In the genomic region with DNA sequence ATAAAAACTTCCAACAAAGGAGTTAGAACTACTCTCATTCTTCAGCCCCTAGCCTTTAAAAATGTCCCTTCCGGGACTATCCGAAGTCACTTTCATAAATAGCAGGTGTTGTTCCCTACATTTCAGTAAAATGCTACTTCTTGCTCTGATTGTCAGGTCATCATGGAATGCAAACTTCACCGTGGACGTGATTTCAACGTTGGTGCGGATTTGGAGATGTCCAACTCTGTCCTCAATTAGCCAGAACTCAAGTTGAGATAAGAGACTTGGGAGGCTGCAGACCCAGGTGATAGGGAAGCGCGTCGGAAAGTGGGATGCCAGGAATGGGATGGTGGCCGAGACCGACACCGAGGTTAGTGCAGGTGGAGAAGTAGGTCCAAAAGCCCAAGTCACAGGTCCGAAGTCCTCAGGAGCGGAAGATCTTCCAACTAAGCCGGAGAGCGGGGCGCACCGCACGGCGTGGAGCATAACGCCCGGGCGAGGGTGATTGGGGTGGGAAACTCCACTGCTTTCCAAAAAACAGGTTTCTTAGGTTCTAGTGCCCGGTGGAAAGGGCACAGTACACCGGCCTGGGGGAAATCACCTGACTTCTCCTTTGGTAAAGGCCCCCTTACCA, we compare ENCODE assay signal across 8 cellular contexts. TPM values are rescaled to one million over a fixed set of nuclear protein-coding genes. Genes with fewer than 3 reads are reported as not detected.
A peak's percentile ranks its signal among the peaks of the same experiment; 100 is the strongest.
DNase-seq lines count a peak whose midpoint lies in the region; ATAC-seq, FAIRE-seq and TF ChIP-seq lines count a peak whose summit lies in the region.
"Had no signal": no experiment of that assay in that cellular context is flagged by ENCODE, and none has a peak within 500 bp of the region (broad histone marks: within the 10 kb centered on the region; RNA-seq: fewer than 3 reads in every experiment).

No MANE protein-coding gene starts in this region.

- H2AFZ ChIP-seq in H1 (ENCODE audit: low read length) (peak overlapping the region; percentile 43; the same call in 1 of the 2 replicates), neural progenitor cell (replicated peaks) (peak overlapping the region; percentile 81)

- no peak overlapping the region for H2BK20ac ChIP-seq in H1 (ENCODE audit: low read length)

- no peak overlapping the region for H3K4ac ChIP-seq in H1 (replicated peaks; ENCODE audit: insufficient read length, low read depth, low read length)

- no peak overlapping the region for H3K27ac ChIP-seq in H1 (ENCODE audit: low read depth, low read length)
- H3K27ac ChIP-seq in neural progenitor cell = no peak overlapping the region

- no peak overlapping the region for H2BK12ac ChIP-seq in H1 (ENCODE audit: low read depth, low read length)

- H3K27me3 ChIP-seq in H1 (replicated peaks in 1 of 4; ENCODE audit: control insufficient read depth in 3 of 4, extremely low read depth in 1 of 4, insufficient read depth in 3 of 4, low read length in 3 of 4) (peaks cover 62 to 77% (median 70%) of the 10 kb centered on the region in 4 experiments), neural progenitor cell (peaks cover 98% of the 10 kb centered on the region)

- POLR2A ChIA-PET in H1 (lab: Charles Lee; ENCODE audit: partially characterized antibody) = interaction anchor here (1.3 kb wide), 1 partner anchor 18 kb away, joined by 4 read pairs; the partner anchor contains the start of gene COMMD3

- TF ChIP-seq CTCF in H1 (IDR thresholded peaks at IDR 0.05; ENCODE audit: control extremely low read depth in 1 of 3, insufficient read depth in 1 of 3, low read depth in 1 of 3, low read length in 3 of 3) (no peak), neural progenitor cell (IDR thresholded peaks at IDR 0.05) (no peak)

- CTCF ChIA-PET in H1 (lab: Charles Lee; ENCODE audit: partially characterized antibody) = no interaction called here

- peaks cover 0 to 19% (median 9%) of the 10 kb centered on the region in 4 experiments; a peak in 6 of 7 replicates for H3K4me1 ChIP-seq in H1 (replicated peaks in 1 of 4; ENCODE audit: control insufficient read depth in 3 of 4, insufficient read depth in 4 of 4, low read length in 3 of 4)
- peaks cover 21% of the 10 kb centered on the region for H3K4me1 ChIP-seq in neural progenitor cell

- H3K4me2 ChIP-seq in H1 (ENCODE audit: insufficient read depth in 1 of 2, low read depth in 2 of 2, low read length in 2 of 2) (peak overlapping the region; percentile 77 to 95), neural progenitor cell (peak overlapping the region; percentile 75)

- H2BK15ac ChIP-seq in H1 (ENCODE audit: low read length) = 0 out of 2 replicates have a peak overlapping the region, but pooled peaks have one; percentile 0

- H2AK5ac ChIP-seq in H1 (ENCODE audit: low read depth, low read length) = no peak overlapping the region

- H2BK120ac ChIP-seq in H1 (replicated peaks; ENCODE audit: low read depth, low read length) = no peak overlapping the region

- H3K9ac ChIP-seq in H1 (replicated peaks in 1 of 4; ENCODE audit: extremely low read depth in 1 of 4, low read depth in 3 of 4, low read length in 3 of 4) (no peak overlapping the region), neural progenitor cell (no peak overlapping the region)

- no peak for TF ChIP-seq RAD21 in H1 (IDR thresholded peaks at IDR 0.05 in 1 of 2, conservative IDR thresholded peaks at IDR 0.05 in 1 of 2; ENCODE audit: low read depth in 2 of 2, low read length in 2 of 2)

- H3K36me3 ChIP-seq in H1 (ENCODE audit: control insufficient read depth in 2 of 4, insufficient read depth in 4 of 4, low read length in 3 of 4) (peaks cover 0 to 3% (median 0%) of the 10 kb centered on the region in 4 experiments; a peak in 3 of 8 replicates), neural progenitor cell (no peaks in the 10 kb centered on the region)

- peaks cover 9% of the 10 kb centered on the region; the same call in 1 of the 2 replicates for H3K23me2 ChIP-seq in H1 (ENCODE audit: low read depth, low read length)

- H3K23ac ChIP-seq in H1 (ENCODE audit: insufficient read length) = no peak overlapping the region

- H3F3A ChIP-seq in neural progenitor cell (ENCODE audit: low read depth) = peaks cover 52% of the 10 kb centered on the region

- ATAC-seq in GM21367 (IDR thresholded peaks at IDR 0.05; ENCODE audit: unreplicated experiment) = no peak

- no peaks in the 10 kb centered on the region; a peak in 1 of 4 replicates for H3K9me3 ChIP-seq in H1 (ENCODE audit: insufficient read depth in 2 of 2, low read depth in 1 of 2, low read length in 1 of 2)
- no peaks in the 10 kb centered on the region for H3K9me3 ChIP-seq in neural progenitor cell (ENCODE audit: low read depth)

- no peak overlapping the region for H4K91ac ChIP-seq in H1 (replicated peaks; ENCODE audit: insufficient read length, low read length)

- H3K4me3 ChIP-seq in Jurkat, Clone E6-1 (ENCODE audit: low read length) = peak overlapping the region; percentile 37; the same call in 1 of the 2 replicates
- H3K4me3 ChIP-seq in H1 (ENCODE audit: extremely low read depth in 1 of 4, insufficient read depth in 2 of 4, low read depth in 3 of 4, low read length in 4 of 4) (peak overlapping the region; percentile 15 to 57 (median 42); a peak in 4 of 8 replicates), neural progenitor cell (peak overlapping the region; percentile 45)

- peaks cover 58% of the 10 kb centered on the region for H3K27me3 Mint-ChIP-seq in neural progenitor cell (ENCODE audit: insufficient read depth, low read depth)

- H3K79me1 ChIP-seq in H1 (ENCODE audit: low read depth, low read length) = no peaks in the 10 kb centered on the region

- H3K4me3 Mint-ChIP-seq in neural progenitor cell = peak overlapping the region; percentile 82

- H4K8ac ChIP-seq in H1 (ENCODE audit: extremely low read depth, insufficient read depth, low read length) = no peak overlapping the region

- no peak overlapping the region for H3K14ac ChIP-seq in H1 (ENCODE audit: insufficient read length)

- no peak for TF ChIP-seq POLR2A in H1 (IDR thresholded peaks at IDR 0.05; ENCODE audit: control extremely low read depth in 1 of 2, low read depth in 2 of 2, low read length in 2 of 2)

- no peak overlapping the region for H2BK5ac ChIP-seq in H1 (ENCODE audit: low read depth, low read length)

- DNase-seq in D341Med (ENCODE audit: low spot score) = peak; percentile 19
- DNase-seq in Jurkat, Clone E6-1 (ENCODE audit: low read depth, low spot score) = no peak
- no peak for DNase-seq in H1 (ENCODE audit: low read depth in 1 of 2, low spot score in 2 of 2)
- peak; percentile 17 for DNase-seq in neural progenitor cell (ENCODE audit: low spot score)
- DNase-seq in T1000 (lab: John Stamatoyannopoulos, UW) = no peak
- DNase-seq in AG08395 (ENCODE audit: low spot score) = no peak

- no peaks in the 10 kb centered on the region for H3K79me2 ChIP-seq in H1 (ENCODE audit: control insufficient read depth in 1 of 2, insufficient read depth in 2 of 2, low read length in 2 of 2)
- no peaks in the 10 kb centered on the region for H3K79me2 ChIP-seq in neural progenitor cell (ENCODE audit: low read depth)

- H3K18ac ChIP-seq in H1 (ENCODE audit: extremely low read depth, low read length) = no peak overlapping the region

- H4K20me1 ChIP-seq in H1 (replicated peaks in 1 of 2; ENCODE audit: control insufficient read depth in 1 of 2, insufficient read depth in 2 of 2, low read length in 2 of 2) (peaks cover 0 to 7% of the 10 kb centered on the region in 2 experiments), neural progenitor cell (ENCODE audit: low read depth) (peaks cover 53% of the 10 kb centered on the region)

- no peak for FAIRE-seq in H1 (lab: Jason Lieb, UNC)
- FAIRE-seq: RCC 7860 had no signal

- H4K5ac ChIP-seq in H1 (ENCODE audit: insufficient read length, low read depth, low read length) = no peak overlapping the region

- H3K56ac ChIP-seq in H1 (replicated peaks; ENCODE audit: insufficient read length, low read depth, low read length) = no peak overlapping the region

- peaks cover 13% of the 10 kb centered on the region for H3K9me3 Mint-ChIP-seq in neural progenitor cell

- H3K27ac Mint-ChIP-seq in neural progenitor cell = no peak overlapping the region

- 8% methylated on average over 25 of the region's 25 CpGs; no CpG with 5 or more reads in 1 of the 2 experiments for WGBS in H1 (ENCODE audit: extremely low coverage in 1 of 2, insufficient coverage in 1 of 2, insufficient read length in 1 of 2, insufficient replicate concordance in 2 of 2, low coverage in 1 of 2, low lambda C conversion rate in 2 of 2, missing lambda C conversion rate in 1 of 2), 2 experiments

- TF ChIP-seq EP300 in H1 (IDR thresholded peaks at IDR 0.05; ENCODE audit: borderline replicate concordance in 1 of 2, low read depth in 2 of 2, low read length in 2 of 2) = no peak

- peaks cover 7% of the 10 kb centered on the region for H3K4me1 Mint-ChIP-seq in neural progenitor cell

- peaks cover 13% of the 10 kb centered on the region for H3K36me3 Mint-ChIP-seq in neural progenitor cell

RNA-seq across cellular contexts. Expression of gene SPAG6, which starts 11.5 kb away (rescaled TPM):
- not detected for polyA plus RNA-seq in Jurkat, Clone E6-1 (2012; ENCODE audit: insufficient read depth, insufficient read length)
- total RNA-seq in H1 (2021; fragmentation: NEBNext Ultra II Directional; extraction: Animal tissue kit (Norgen Biotek cat#: 25700)) = 0.34 TPM in 1 of 2 replicates, not detected in the other
- 0.14 TPM in 2 replicates for polyA plus RNA-seq in H1 (2011; rRNA removed)
- polyA plus RNA-seq in H1 (2011; cell fraction: cytosol; rRNA removed) = 0.28 TPM
- 0.16 TPM for polyA plus RNA-seq in H1 (2011; cell fraction: nucleus; rRNA removed)
- polyA plus RNA-seq in H1 (2012, experiment 1 of 2) = 0.14 to 0.33 TPM (median 0.19 TPM) in 4 replicates
- not detected for polyA plus RNA-seq in H1 (2012, experiment 2 of 2)
- 0.08 TPM for polyA plus RNA-seq in H1 (2013, experiment 1 of 2)
- 0.13 TPM for polyA plus RNA-seq in H1 (2013, experiment 2 of 2)
- 0.27 and 0.41 TPM in 2 replicates for polyA minus RNA-seq in H1 (2011; rRNA and poly(A)+ RNA removed)
- polyA minus RNA-seq in H1 (2011; cell fraction: cytosol; rRNA and poly(A)+ RNA removed) = not detected
- polyA minus RNA-seq in H1 (2011; cell fraction: nucleus; rRNA and poly(A)+ RNA removed) = not detected
- total RNA-seq in neural progenitor cell (ENCODE audit: low replicate concordance) = 0.71 and 2.3 TPM in 2 replicates

RNA-seq across cellular contexts. Expression of gene BMI1, which starts 12.9 kb away (rescaled TPM):
- 68.3 TPM for polyA plus RNA-seq in Jurkat, Clone E6-1 (2012; ENCODE audit: insufficient read depth, insufficient read length)
- 7.0 and 10.7 TPM in 2 replicates for total RNA-seq in H1 (2021; fragmentation: NEBNext Ultra II Directional; extraction: Animal tissue kit (Norgen Biotek cat#: 25700))
- polyA plus RNA-seq in H1 (2011; rRNA removed) = 2.8 and 2.9 TPM in 2 replicates
- polyA plus RNA-seq in H1 (2011; cell fraction: cytosol; rRNA removed) = 4.1 TPM
- polyA plus RNA-seq in H1 (2011; cell fraction: nucleus; rRNA removed) = 7.6 TPM
- polyA plus RNA-seq in H1 (2012, experiment 1 of 2) = 2.8 to 10.9 TPM (median 4.8 TPM) in 4 replicates
- 0.12 TPM for polyA plus RNA-seq in H1 (2012, experiment 2 of 2)
- polyA plus RNA-seq in H1 (2013, experiment 1 of 2) = 2.9 TPM
- 2.7 TPM for polyA plus RNA-seq in H1 (2013, experiment 2 of 2)
- polyA minus RNA-seq in H1 (2011; rRNA and poly(A)+ RNA removed) = 5.2 and 8.7 TPM in 2 replicates
- 5.9 TPM for polyA minus RNA-seq in H1 (2011; cell fraction: cytosol; rRNA and poly(A)+ RNA removed)
- 7.2 TPM for polyA minus RNA-seq in H1 (2011; cell fraction: nucleus; rRNA and poly(A)+ RNA removed)
- 39.9 and 59.1 TPM in 2 replicates for total RNA-seq in neural progenitor cell (ENCODE audit: low replicate concordance)

RNA-seq across cellular contexts. Expression of gene COMMD3, which starts 17.6 kb away (rescaled TPM):
- 127 TPM for polyA plus RNA-seq in Jurkat, Clone E6-1 (2012; ENCODE audit: insufficient read depth, insufficient read length)
- total RNA-seq in H1 (2021; fragmentation: NEBNext Ultra II Directional; extraction: Animal tissue kit (Norgen Biotek cat#: 25700)) = 2.3 and 2.7 TPM in 2 replicates
- 0.94 and 2.7 TPM in 2 replicates for polyA plus RNA-seq in H1 (2011; rRNA removed)
- polyA plus RNA-seq in H1 (2011; cell fraction: cytosol; rRNA removed) = 2.1 TPM
- 1.2 TPM for polyA plus RNA-seq in H1 (2011; cell fraction: nucleus; rRNA removed)
- 2.4 to 4.3 TPM (median 2.7 TPM) in 4 replicates for polyA plus RNA-seq in H1 (2012, experiment 1 of 2)
- polyA plus RNA-seq in H1 (2012, experiment 2 of 2) = 1.8 TPM
- polyA plus RNA-seq in H1 (2013, experiment 1 of 2) = 4.5 TPM
- 3.1 TPM for polyA plus RNA-seq in H1 (2013, experiment 2 of 2)
- polyA minus RNA-seq in H1 (2011; rRNA and poly(A)+ RNA removed) = 0.63 and 1.8 TPM in 2 replicates
- polyA minus RNA-seq in H1 (2011; cell fraction: cytosol; rRNA and poly(A)+ RNA removed) = not detected
- polyA minus RNA-seq in H1 (2011; cell fraction: nucleus; rRNA and poly(A)+ RNA removed) = not detected
- total RNA-seq in neural progenitor cell (ENCODE audit: low replicate concordance) = 13.6 and 16.3 TPM in 2 replicates

Comparison
In these comparisons a context has a peak if more than half of its experiments do, and no peak if none do; other contexts are left out.
1. DNase-seq: peak in D341Med (single experiment) and neural progenitor cell (single experiment); none in Jurkat, Clone E6-1 (single experiment), H1 (0 of 2), T1000 (single experiment) and AG08395 (single experiment).
2. Peak in every context shown above with its lines, with median percentiles within 50 percentile points of each other: H3K4me3 ChIP-seq.